In genomic region chr3:118927449-118927848, GRCh38 we compare ENCODE assay signal across 34 cellular contexts.
"Had no signal": no experiment of that assay in that cellular context is flagged by ENCODE, and none has a peak within 500 bp of the region (broad histone marks: within the 10 kb centered on the region; RNA-seq: fewer than 3 reads in every experiment).

No MANE protein-coding gene starts in this region.

- DNase-seq: Karpas-422, Kasumi-1, MG63, MM.1S, MV-4-11, NCI-H1048, NCI-H1092, NCI-H1092 treated with DMSO at 0.1 percent for 48 hours, NCI-H1105, NCI-H1105 treated with DMSO at 0.1 percent for 48 hours, NCI-H1417, NCI-H1417 treated with DMSO at 0.1 percent for 48 hours, NCI-H1436, NCI-H1436 treated with DMSO at 0.1 percent for 48 hours, NCI-H146, NCI-H1694, NCI-H1694 treated with DMSO at 0.1 percent for 48 hours, NCI-H187, NCI-H187 treated with DMSO at 0.1 percent for 48 hours, NCI-H1930, NCI-H2029, NCI-H2029 treated with DMSO at 0.1 percent for 48 hours, NCI-H2081, NCI-H2081 treated with DMSO at 0.1 percent for 48 hours, NCI-H2107, NCI-H2171, NCI-H2171 treated with DMSO at 0.1 percent for 48 hours, NCI-H2227 treated with DMSO at 0.1 percent for 48 hours, NCI-H226, NCI-H345, NCI-H446, NCI-H446 treated with DMSO at 0.1 percent for 48 hours, NCI-H510A, NCI-H510A treated with DMSO at 0.1 percent for 48 hours had no signal
